ENCODE assay signal across 1 cellular context in the genomic region with DNA sequence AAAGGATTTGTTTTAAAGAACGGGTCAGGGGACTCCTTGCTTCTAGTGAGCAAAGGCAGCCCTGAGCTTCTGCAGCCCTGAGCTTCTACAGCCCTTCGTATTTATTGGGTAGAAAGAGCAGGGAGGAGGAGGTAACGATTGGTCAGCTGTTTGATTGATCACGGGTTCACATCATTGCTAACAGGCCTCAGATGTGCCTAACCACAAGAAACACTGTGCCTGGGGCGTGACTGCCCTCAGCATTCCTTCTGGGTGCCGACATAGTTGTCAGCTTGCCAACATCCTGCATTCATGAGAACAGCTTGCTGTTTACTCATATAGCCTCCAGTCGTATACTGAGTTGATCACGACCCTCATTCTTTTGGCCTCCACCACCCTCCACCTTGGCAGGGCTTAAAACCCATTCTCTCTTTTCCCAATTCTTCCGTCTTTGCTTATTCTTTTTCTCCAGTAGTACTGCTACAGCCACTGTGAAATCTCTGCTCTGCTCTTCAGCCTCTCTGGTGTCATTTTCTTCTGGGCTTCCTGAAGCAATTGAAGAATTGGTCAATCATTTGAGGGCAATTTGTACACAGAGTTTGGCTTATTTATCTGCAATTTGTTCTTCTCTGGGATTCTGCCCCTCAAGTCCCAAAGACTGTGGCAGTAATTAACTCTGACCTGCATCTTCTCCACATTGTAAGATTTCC.
TF ChIP-seq lines count a peak whose summit lies in the region.

No MANE protein-coding gene starts in this region.

TF ChIP-seq in HepG2, 621 proteins besides CTCF, POLR2A, EP300 and RAD21 (continued from another document and continues in another):
- TF ChIP-seq, protein P1, sequence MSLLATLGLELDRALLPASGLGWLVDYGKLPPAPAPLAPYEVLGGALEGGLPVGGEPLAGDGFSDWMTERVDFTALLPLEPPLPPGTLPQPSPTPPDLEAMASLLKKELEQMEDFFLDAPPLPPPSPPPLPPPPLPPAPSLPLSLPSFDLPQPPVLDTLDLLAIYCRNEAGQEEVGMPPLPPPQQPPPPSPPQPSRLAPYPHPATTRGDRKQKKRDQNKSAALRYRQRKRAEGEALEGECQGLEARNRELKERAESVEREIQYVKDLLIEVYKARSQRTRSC (CRISPR knock-in tag; IDR thresholded peaks at IDR 0.05; ENCODE audit: low read depth) = no peak
- TF ChIP-seq CCDC6 (CRISPR knock-in tag; IDR thresholded peaks at IDR 0.05) (no peak), HOXD1 (CRISPR knock-in tag; IDR thresholded peaks at IDR 0.05) (no peak), TCF7 (IDR thresholded peaks at IDR 0.05; ENCODE audit: low read depth) (peak; percentile 47; the same call in 1 of the 2 replicates), ZBTB37 (CRISPR knock-in tag; IDR thresholded peaks at IDR 0.05) (no peak), KLF15 (CRISPR knock-in tag; IDR thresholded peaks at IDR 0.05; ENCODE audit: borderline replicate concordance) (no peak), HNF4G (IDR thresholded peaks at IDR 0.05; ENCODE audit: borderline replicate concordance, low read depth, low read length) (no peak), HNF4G (CRISPR knock-in tag; IDR thresholded peaks at IDR 0.05; ENCODE audit: borderline replicate concordance, low read depth) (no peak), SAP130 (CRISPR knock-in tag; IDR thresholded peaks at IDR 0.05; ENCODE audit: low read depth) (0 out of 2 replicates have a peak, but pooled peaks have one; percentile 11), ZC3H4 (CRISPR knock-in tag; IDR thresholded peaks at IDR 0.05; ENCODE audit: borderline replicate concordance) (no peak), GMEB1 (CRISPR knock-in tag; IDR thresholded peaks at IDR 0.05; ENCODE audit: borderline replicate concordance) (no peak), DRAP1 (CRISPR knock-in tag; IDR thresholded peaks at IDR 0.05) (no peak), ZNF563 (CRISPR knock-in tag; IDR thresholded peaks at IDR 0.05) (no peak), ZNF260 (CRISPR knock-in tag; IDR thresholded peaks at IDR 0.05; ENCODE audit: borderline replicate concordance, low read depth) (no peak), ELF3 (CRISPR knock-in tag; IDR thresholded peaks at IDR 0.05) (0 out of 2 replicates have a peak, but pooled peaks have one; percentile 31), ZNF431 (CRISPR knock-in tag; IDR thresholded peaks at IDR 0.05; ENCODE audit: borderline replicate concordance, low read depth) (no peak), NFIC (IDR thresholded peaks at IDR 0.05; ENCODE audit: low read length) (no peak), HMGA1 (CRISPR knock-in tag; conservative IDR thresholded peaks at IDR 0.05) (no peak), HMG20A (CRISPR knock-in tag; IDR thresholded peaks at IDR 0.05; ENCODE audit: borderline replicate concordance) (peak; percentile 27; the same call in 1 of the 2 replicates), YEATS4 (CRISPR knock-in tag; IDR thresholded peaks at IDR 0.05; ENCODE audit: borderline replicate concordance) (no peak), ZNF343 (CRISPR knock-in tag; IDR thresholded peaks at IDR 0.05) (no peak), ZNF383 (CRISPR knock-in tag; IDR thresholded peaks at IDR 0.05; ENCODE audit: borderline replicate concordance) (no peak), AKNA (CRISPR knock-in tag; IDR thresholded peaks at IDR 0.05; ENCODE audit: borderline replicate concordance) (no peak), KLF16 (CRISPR knock-in tag; IDR thresholded peaks at IDR 0.05) (no peak), BHLHE40 (IDR thresholded peaks at IDR 0.05; ENCODE audit: low read length) (peak; percentile 81), MED13 (CRISPR knock-in tag; IDR thresholded peaks at IDR 0.05) (no peak)
- TF ChIP-seq, protein P2, sequence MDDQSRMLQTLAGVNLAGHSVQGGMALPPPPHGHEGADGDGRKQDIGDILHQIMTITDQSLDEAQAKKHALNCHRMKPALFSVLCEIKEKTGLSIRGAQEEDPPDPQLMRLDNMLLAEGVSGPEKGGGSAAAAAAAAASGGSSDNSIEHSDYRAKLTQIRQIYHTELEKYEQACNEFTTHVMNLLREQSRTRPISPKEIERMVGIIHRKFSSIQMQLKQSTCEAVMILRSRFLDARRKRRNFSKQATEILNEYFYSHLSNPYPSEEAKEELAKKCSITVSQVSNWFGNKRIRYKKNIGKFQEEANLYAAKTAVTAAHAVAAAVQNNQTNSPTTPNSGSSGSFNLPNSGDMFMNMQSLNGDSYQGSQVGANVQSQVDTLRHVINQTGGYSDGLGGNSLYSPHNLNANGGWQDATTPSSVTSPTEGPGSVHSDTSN (CRISPR knock-in tag; IDR thresholded peaks at IDR 0.05; ENCODE audit: borderline replicate concordance) = no peak
- TF ChIP-seq, protein P3, sequence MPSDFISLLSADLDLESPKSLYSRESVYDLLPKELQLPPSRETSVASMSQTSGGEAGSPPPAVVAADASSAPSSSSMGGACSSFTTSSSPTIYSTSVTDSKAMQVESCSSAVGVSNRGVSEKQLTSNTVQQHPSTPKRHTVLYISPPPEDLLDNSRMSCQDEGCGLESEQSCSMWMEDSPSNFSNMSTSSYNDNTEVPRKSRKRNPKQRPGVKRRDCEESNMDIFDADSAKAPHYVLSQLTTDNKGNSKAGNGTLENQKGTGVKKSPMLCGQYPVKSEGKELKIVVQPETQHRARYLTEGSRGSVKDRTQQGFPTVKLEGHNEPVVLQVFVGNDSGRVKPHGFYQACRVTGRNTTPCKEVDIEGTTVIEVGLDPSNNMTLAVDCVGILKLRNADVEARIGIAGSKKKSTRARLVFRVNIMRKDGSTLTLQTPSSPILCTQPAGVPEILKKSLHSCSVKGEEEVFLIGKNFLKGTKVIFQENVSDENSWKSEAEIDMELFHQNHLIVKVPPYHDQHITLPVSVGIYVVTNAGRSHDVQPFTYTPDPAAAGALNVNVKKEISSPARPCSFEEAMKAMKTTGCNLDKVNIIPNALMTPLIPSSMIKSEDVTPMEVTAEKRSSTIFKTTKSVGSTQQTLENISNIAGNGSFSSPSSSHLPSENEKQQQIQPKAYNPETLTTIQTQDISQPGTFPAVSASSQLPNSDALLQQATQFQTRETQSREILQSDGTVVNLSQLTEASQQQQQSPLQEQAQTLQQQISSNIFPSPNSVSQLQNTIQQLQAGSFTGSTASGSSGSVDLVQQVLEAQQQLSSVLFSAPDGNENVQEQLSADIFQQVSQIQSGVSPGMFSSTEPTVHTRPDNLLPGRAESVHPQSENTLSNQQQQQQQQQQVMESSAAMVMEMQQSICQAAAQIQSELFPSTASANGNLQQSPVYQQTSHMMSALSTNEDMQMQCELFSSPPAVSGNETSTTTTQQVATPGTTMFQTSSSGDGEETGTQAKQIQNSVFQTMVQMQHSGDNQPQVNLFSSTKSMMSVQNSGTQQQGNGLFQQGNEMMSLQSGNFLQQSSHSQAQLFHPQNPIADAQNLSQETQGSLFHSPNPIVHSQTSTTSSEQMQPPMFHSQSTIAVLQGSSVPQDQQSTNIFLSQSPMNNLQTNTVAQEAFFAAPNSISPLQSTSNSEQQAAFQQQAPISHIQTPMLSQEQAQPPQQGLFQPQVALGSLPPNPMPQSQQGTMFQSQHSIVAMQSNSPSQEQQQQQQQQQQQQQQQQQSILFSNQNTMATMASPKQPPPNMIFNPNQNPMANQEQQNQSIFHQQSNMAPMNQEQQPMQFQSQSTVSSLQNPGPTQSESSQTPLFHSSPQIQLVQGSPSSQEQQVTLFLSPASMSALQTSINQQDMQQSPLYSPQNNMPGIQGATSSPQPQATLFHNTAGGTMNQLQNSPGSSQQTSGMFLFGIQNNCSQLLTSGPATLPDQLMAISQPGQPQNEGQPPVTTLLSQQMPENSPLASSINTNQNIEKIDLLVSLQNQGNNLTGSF (CRISPR knock-in tag; IDR thresholded peaks at IDR 0.05) = no peak
- TF ChIP-seq, protein P4, sequence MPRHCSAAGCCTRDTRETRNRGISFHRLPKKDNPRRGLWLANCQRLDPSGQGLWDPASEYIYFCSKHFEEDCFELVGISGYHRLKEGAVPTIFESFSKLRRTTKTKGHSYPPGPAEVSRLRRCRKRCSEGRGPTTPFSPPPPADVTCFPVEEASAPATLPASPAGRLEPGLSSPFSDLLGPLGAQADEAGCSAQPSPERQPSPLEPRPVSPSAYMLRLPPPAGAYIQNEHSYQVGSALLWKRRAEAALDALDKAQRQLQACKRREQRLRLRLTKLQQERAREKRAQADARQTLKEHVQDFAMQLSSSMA (CRISPR knock-in tag; IDR thresholded peaks at IDR 0.05) = no peak
- TF ChIP-seq, protein P5, sequence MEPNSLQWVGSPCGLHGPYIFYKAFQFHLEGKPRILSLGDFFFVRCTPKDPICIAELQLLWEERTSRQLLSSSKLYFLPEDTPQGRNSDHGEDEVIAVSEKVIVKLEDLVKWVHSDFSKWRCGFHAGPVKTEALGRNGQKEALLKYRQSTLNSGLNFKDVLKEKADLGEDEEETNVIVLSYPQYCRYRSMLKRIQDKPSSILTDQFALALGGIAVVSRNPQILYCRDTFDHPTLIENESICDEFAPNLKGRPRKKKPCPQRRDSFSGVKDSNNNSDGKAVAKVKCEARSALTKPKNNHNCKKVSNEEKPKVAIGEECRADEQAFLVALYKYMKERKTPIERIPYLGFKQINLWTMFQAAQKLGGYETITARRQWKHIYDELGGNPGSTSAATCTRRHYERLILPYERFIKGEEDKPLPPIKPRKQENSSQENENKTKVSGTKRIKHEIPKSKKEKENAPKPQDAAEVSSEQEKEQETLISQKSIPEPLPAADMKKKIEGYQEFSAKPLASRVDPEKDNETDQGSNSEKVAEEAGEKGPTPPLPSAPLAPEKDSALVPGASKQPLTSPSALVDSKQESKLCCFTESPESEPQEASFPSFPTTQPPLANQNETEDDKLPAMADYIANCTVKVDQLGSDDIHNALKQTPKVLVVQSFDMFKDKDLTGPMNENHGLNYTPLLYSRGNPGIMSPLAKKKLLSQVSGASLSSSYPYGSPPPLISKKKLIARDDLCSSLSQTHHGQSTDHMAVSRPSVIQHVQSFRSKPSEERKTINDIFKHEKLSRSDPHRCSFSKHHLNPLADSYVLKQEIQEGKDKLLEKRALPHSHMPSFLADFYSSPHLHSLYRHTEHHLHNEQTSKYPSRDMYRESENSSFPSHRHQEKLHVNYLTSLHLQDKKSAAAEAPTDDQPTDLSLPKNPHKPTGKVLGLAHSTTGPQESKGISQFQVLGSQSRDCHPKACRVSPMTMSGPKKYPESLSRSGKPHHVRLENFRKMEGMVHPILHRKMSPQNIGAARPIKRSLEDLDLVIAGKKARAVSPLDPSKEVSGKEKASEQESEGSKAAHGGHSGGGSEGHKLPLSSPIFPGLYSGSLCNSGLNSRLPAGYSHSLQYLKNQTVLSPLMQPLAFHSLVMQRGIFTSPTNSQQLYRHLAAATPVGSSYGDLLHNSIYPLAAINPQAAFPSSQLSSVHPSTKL (CRISPR knock-in tag; IDR thresholded peaks at IDR 0.05) = peak; percentile 64
- TF ChIP-seq, protein P6, sequence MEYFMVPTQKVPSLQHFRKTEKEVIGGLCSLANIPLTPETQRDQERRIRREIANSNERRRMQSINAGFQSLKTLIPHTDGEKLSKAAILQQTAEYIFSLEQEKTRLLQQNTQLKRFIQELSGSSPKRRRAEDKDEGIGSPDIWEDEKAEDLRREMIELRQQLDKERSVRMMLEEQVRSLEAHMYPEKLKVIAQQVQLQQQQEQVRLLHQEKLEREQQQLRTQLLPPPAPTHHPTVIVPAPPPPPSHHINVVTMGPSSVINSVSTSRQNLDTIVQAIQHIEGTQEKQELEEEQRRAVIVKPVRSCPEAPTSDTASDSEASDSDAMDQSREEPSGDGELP (IDR thresholded peaks at IDR 0.05; ENCODE audit: borderline replicate concordance, low read depth) = peak; percentile 63; the same call in 1 of the 2 replicates
